ENCODE assay signal across 25 cellular contexts in genomic region chr11:86156397-86156977, GRCh38.
DNase-seq lines count a peak whose midpoint lies in the region; ATAC-seq and TF ChIP-seq lines count a peak whose summit lies in the region.
"Had no signal": no experiment of that assay in that cellular context is flagged by ENCODE, and none has a peak within 500 bp of the region (broad histone marks: within the 10 kb centered on the region; RNA-seq: fewer than 3 reads in every experiment).

No MANE protein-coding gene starts in this region.

- no peak overlapping the region for H3K4me3 Mint-ChIP-seq in nephron progenitor cell
- H3K4me3 Mint-ChIP-seq: activated CD4-positive, alpha-beta T cell treated with anti-CD3 and anti-CD28 coated beads, Interleukin-2, amount 10 ng/mL, durations not matched to agents 7 days and 5 days; activated naive CD8-positive, alpha-beta T cell treated with anti-CD3 and anti-CD28 coated beads, Interleukin-2, amount 50 U/mL, for 24 hours; natural killer cell had no signal

- no peak for TF ChIP-seq CTCF in nephron progenitor cell (IDR thresholded peaks at IDR 0.05)

- peak overlapping the region in 7 of 11 experiments; percentile 50 to 88 (median 77); a peak in 14 of 22 replicates for H3K4me2 ChIP-seq in BLaER1 treated with 17β-estradiol and CSF1 and Interleukin-3, amounts not matched to agents 10 nM and 100 nM
- H3K4me2 ChIP-seq: BLaER1 had no signal

- H3K9me3 ChIP-seq in BLaER1 treated with 17β-estradiol and CSF1 and Interleukin-3, amounts not matched to agents 10 nM and 100 nM (replicated peaks in 1 of 11), result no peaks in the 10 kb centered on the region
- H3K9me3 ChIP-seq: BLaER1, body of pancreas, esophagus squamous epithelium, sigmoid colon, uterus had no signal

- H3K27me3 Mint-ChIP-seq in nephron progenitor cell (ENCODE audit: low read depth, poor library complexity), result peaks cover 3% of the 10 kb centered on the region
- H3K27me3 Mint-ChIP-seq: activated CD4-positive, alpha-beta T cell treated with anti-CD3 and anti-CD28 coated beads, Interleukin-2, amount 10 ng/mL, durations not matched to agents 7 days and 5 days; activated naive CD8-positive, alpha-beta T cell treated with anti-CD3 and anti-CD28 coated beads, Interleukin-2, amount 50 U/mL, for 24 hours had no signal

- H3K4me1 ChIP-seq in BLaER1 treated with 17β-estradiol and CSF1 and Interleukin-3, amounts not matched to agents 10 nM and 100 nM, result peaks cover 20 to 82% (median 44%) of the 10 kb centered on the region in 10 experiments

- H3K9ac ChIP-seq in BLaER1 treated with 17β-estradiol and CSF1 and Interleukin-3, amounts not matched to agents 10 nM and 100 nM, result peak overlapping the region in 6 of 11 experiments; percentile 30 to 57 (median 47); a peak in 8 of 22 replicates
- H3K9ac ChIP-seq: BLaER1 had no signal

- peak overlapping the region in 8 of 11 experiments; percentile 16 to 75 (median 70); a peak in 14 of 22 replicates for H3K27ac ChIP-seq in BLaER1 treated with 17β-estradiol and CSF1 and Interleukin-3, amounts not matched to agents 10 nM and 100 nM
- H3K27ac ChIP-seq: BLaER1, body of pancreas, uterus, VCaP had no signal

- H3K9me3 Mint-ChIP-seq in nephron progenitor cell, result no peaks in the 10 kb centered on the region
- H3K9me3 Mint-ChIP-seq: activated naive CD8-positive, alpha-beta T cell treated with anti-CD3 and anti-CD28 coated beads, Interleukin-2, amount 50 U/mL, for 24 hours; natural killer cell had no signal

- no peaks in the 10 kb centered on the region for H4K20me1 ChIP-seq in BLaER1 treated with 17β-estradiol and CSF1 and Interleukin-3, amounts not matched to agents 10 nM and 100 nM
- H4K20me1 ChIP-seq: BLaER1 had no signal

- no peak for TF ChIP-seq POLR2A in GM18505 (IDR thresholded peaks at IDR 0.05; ENCODE audit: borderline replicate concordance, extremely low read depth, insufficient read depth, insufficient read length)

- no peak for ATAC-seq in GM18505 (IDR thresholded peaks at IDR 0.05; ENCODE audit: unreplicated experiment)
- ATAC-seq: activated naive CD8-positive, alpha-beta T cell treated with anti-CD3 and anti-CD28 coated beads, Interleukin-2, amount 50 U/mL, for 24 hours; body of pancreas; natural killer cell had no signal

- no peaks in the 10 kb centered on the region for H3K36me3 Mint-ChIP-seq in nephron progenitor cell (ENCODE audit: low read depth)
- H3K36me3 Mint-ChIP-seq: natural killer cell had no signal

- in situ Hi-C loops in KBM-7 (cut with MboI; ENCODE audit: low pct_unique_long_range_greater_than_20kb, low sequenced_read_pairs), result no loop called here

- H3K36me3 ChIP-seq in BLaER1 treated with 17β-estradiol and CSF1 and Interleukin-3, amounts not matched to agents 10 nM and 100 nM, result no peaks in the 10 kb centered on the region
- H3K36me3 ChIP-seq: BLaER1, esophagus squamous epithelium, sigmoid colon, uterus had no signal

- no peak overlapping the region for H3K4me3 ChIP-seq in BLaER1 treated with 17β-estradiol and CSF1 and Interleukin-3, amounts not matched to agents 10 nM and 100 nM
- H3K4me3 ChIP-seq: BLaER1, body of pancreas, esophagus squamous epithelium, sigmoid colon, uterus had no signal

- peak; percentile 43 for DNase-seq in KBM-7
- peak; percentile 22 for DNase-seq in UCSD-AML1 (lab: John Stamatoyannopoulos, UW; ENCODE audit: unreplicated experiment)
- no peak for DNase-seq in nephron progenitor cell
- DNase-seq in islet precursor cell, result no peak
- no peak for DNase-seq in NCI-H1092 (lab: John Stamatoyannopoulos, UW)
- no peak for DNase-seq in activated effector memory CD4-positive, alpha-beta T cell treated with Interleukin-2 at 50 U/mL for 16 hours
- DNase-seq: activated CD4-positive, alpha-beta T cell treated with anti-CD3 and anti-CD28 coated beads, Interleukin-2, amount 10 ng/mL, durations not matched to agents 7 days and 5 days; activated CD8-positive, alpha-beta memory T cell treated with anti-CD3 and anti-CD28 coated beads, Interleukin-2, amount 50 U/mL, for 4 hours; activated gamma-delta T cell; activated naive CD8-positive, alpha-beta T cell treated with anti-CD3 and anti-CD28 coated beads, Interleukin-2, amount 50 U/mL, for 24 hours; body of pancreas; EL; esophagus squamous epithelium; GOT3; natural killer cell; NCI-H2171; NCI-H69; posterior cingulate gyrus; sigmoid colon; stimulated activated CD8-positive, alpha-beta memory T cell treated with anti-CD3 and anti-CD28 coated beads, Interleukin-4, amount 100 ng/mL, for 48 hours; uterus had no signal

- no peaks in the 10 kb centered on the region for H3K27me3 ChIP-seq in BLaER1 treated with 17β-estradiol and CSF1 and Interleukin-3, amounts not matched to agents 10 nM and 100 nM
- H3K27me3 ChIP-seq: BLaER1, body of pancreas, esophagus squamous epithelium, sigmoid colon, uterus had no signal

- peak overlapping the region; percentile 24 for H3K27ac Mint-ChIP-seq in nephron progenitor cell
- H3K27ac Mint-ChIP-seq: activated CD4-positive, alpha-beta T cell treated with anti-CD3 and anti-CD28 coated beads, Interleukin-2, amount 10 ng/mL, durations not matched to agents 7 days and 5 days; activated naive CD8-positive, alpha-beta T cell treated with anti-CD3 and anti-CD28 coated beads, Interleukin-2, amount 50 U/mL, for 24 hours; natural killer cell had no signal

- peaks cover 8% of the 10 kb centered on the region for H3K4me1 Mint-ChIP-seq in nephron progenitor cell

Comparison
In these comparisons a context has a peak if more than half of its experiments do, and no peak if none do; other contexts are left out.
1. DNase-seq: peak in KBM-7 (single experiment) and UCSD-AML1 (single experiment); none in nephron progenitor cell (single experiment), islet precursor cell (single experiment), NCI-H1092 (single experiment) and activated effector memory CD4-positive, alpha-beta T cell treated with Interleukin-2 at 50 U/mL for 16 hours (single experiment).